1 cellular context compared by ENCODE assay signal in the genomic region with DNA sequence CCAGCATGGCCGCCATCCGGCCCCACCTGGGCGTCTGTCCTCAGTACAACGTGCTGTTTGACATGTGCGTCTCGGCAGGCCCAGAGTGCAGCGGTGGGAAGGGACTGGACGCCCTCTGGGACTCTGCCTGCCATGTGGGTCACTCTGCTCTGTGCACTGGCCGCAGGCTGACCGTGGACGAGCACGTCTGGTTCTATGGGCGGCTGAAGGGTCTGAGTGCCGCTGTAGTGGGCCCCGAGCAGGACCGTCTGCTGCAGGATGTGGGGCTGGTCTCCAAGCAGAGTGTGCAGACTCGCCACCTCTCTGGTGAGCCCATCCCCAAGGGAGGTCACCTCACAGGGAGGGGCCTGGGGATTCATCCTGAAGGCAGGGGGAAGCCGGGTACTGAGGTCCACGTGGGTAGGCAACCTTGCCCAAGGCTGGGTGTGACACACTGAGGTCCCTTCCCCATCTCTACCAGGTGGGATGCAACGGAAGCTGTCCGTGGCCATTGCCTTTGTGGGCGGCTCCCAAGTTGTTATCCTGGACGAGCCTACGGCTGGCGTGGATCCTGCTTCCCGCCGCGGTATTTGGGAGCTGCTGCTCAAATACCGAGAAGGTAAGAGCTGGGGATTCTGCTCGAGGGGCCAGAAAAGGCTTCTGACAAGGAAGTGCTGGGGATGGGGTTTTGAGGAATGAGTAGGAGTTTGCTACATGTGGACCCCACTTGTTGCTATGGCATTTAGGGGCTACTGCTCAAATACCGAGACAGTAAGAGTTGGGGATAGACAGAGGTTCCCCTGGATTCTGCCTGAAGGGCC.
A peak's percentile ranks its signal among the peaks of the same experiment; 100 is the strongest.
TF ChIP-seq lines count a peak whose summit lies in the region.

No MANE protein-coding gene starts in this region.

TF ChIP-seq in HepG2, 621 proteins besides CTCF, POLR2A, EP300 and RAD21 (continued from another document and continues in another):
- TF ChIP-seq, protein P1, sequence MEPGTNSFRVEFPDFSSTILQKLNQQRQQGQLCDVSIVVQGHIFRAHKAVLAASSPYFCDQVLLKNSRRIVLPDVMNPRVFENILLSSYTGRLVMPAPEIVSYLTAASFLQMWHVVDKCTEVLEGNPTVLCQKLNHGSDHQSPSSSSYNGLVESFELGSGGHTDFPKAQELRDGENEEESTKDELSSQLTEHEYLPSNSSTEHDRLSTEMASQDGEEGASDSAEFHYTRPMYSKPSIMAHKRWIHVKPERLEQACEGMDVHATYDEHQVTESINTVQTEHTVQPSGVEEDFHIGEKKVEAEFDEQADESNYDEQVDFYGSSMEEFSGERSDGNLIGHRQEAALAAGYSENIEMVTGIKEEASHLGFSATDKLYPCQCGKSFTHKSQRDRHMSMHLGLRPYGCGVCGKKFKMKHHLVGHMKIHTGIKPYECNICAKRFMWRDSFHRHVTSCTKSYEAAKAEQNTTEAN (CRISPR knock-in tag; conservative IDR thresholded peaks at IDR 0.05), result 0 out of 2 replicates have a peak, but pooled peaks have one; percentile 48
- TF ChIP-seq ZNF234 (CRISPR knock-in tag; conservative IDR thresholded peaks at IDR 0.05) (no peak), THAP8 (CRISPR knock-in tag; IDR thresholded peaks at IDR 0.05; ENCODE audit: borderline replicate concordance) (no peak), RCOR2 (CRISPR knock-in tag; IDR thresholded peaks at IDR 0.05) (0 out of 2 replicates have a peak, but pooled peaks have one; percentile 38), SOX6 (IDR thresholded peaks at IDR 0.05) (no peak), SOX6 (CRISPR knock-in tag; IDR thresholded peaks at IDR 0.05) (no peak; the same call in 1 of the 2 replicates), NFKBIZ (CRISPR knock-in tag; IDR thresholded peaks at IDR 0.05) (peak; percentile 24; the same call in 1 of the 2 replicates), FOXK2 (IDR thresholded peaks at IDR 0.05) (no peak), ZFP1 (CRISPR knock-in tag; IDR thresholded peaks at IDR 0.05) (0 out of 2 replicates have a peak, but pooled peaks have one; percentile 5), HNF4A (CRISPR knock-in tag; IDR thresholded peaks at IDR 0.05) (peak; percentile 31; the same call in 1 of the 2 replicates), HNRNPUL1 (IDR thresholded peaks at IDR 0.05; ENCODE audit: low read depth, low read length) (no peak), REXO4 (CRISPR knock-in tag; IDR thresholded peaks at IDR 0.05; ENCODE audit: borderline replicate concordance) (no peak), TGIF2 (CRISPR knock-in tag; IDR thresholded peaks at IDR 0.05) (peak; percentile 95), ZNF253 (CRISPR knock-in tag; IDR thresholded peaks at IDR 0.05; ENCODE audit: borderline replicate concordance) (peak; percentile 71; the same call in 1 of the 2 replicates), ZFP62 (CRISPR knock-in tag; IDR thresholded peaks at IDR 0.05) (no peak), ZNF33A (CRISPR knock-in tag; IDR thresholded peaks at IDR 0.05; ENCODE audit: borderline replicate concordance) (no peak), ZBTB20 (CRISPR knock-in tag; IDR thresholded peaks at IDR 0.05; ENCODE audit: borderline replicate concordance, low read depth) (peak; percentile 80; the same call in 1 of the 2 replicates), ZNF652 (CRISPR knock-in tag; IDR thresholded peaks at IDR 0.05; ENCODE audit: borderline replicate concordance, low read depth) (no peak), BHLHE40 (IDR thresholded peaks at IDR 0.05; ENCODE audit: low read length) (no peak), ZFP82 (CRISPR knock-in tag; IDR thresholded peaks at IDR 0.05; ENCODE audit: borderline replicate concordance) (peak; percentile 56; the same call in 1 of the 2 replicates), ARID5B (CRISPR knock-in tag; IDR thresholded peaks at IDR 0.05) (no peak; the same call in 1 of the 2 replicates), DPF2 (CRISPR knock-in tag; IDR thresholded peaks at IDR 0.05; ENCODE audit: borderline replicate concordance, low read depth) (no peak), CREB1 (IDR thresholded peaks at IDR 0.05) (no peak), CREB1 (CRISPR knock-in tag; IDR thresholded peaks at IDR 0.05) (no peak), ZNF329 (CRISPR knock-in tag; IDR thresholded peaks at IDR 0.05; ENCODE audit: low read depth) (peak; percentile 89; the same call in 1 of the 2 replicates), SAP130 (CRISPR knock-in tag; IDR thresholded peaks at IDR 0.05; ENCODE audit: low read depth) (peak; percentile 88), XBP1 (CRISPR knock-in tag; IDR thresholded peaks at IDR 0.05) (no peak), ZNF572 (CRISPR knock-in tag; IDR thresholded peaks at IDR 0.05) (no peak), ETV6 (CRISPR knock-in tag; conservative IDR thresholded peaks at IDR 0.05) (no peak), NRL (CRISPR knock-in tag; IDR thresholded peaks at IDR 0.05; ENCODE audit: borderline replicate concordance) (peak; percentile 95), ZHX1 (CRISPR knock-in tag; IDR thresholded peaks at IDR 0.05; ENCODE audit: low read depth) (peak; percentile 88; the same call in 1 of the 2 replicates), RXRA (CRISPR knock-in tag; IDR thresholded peaks at IDR 0.05) (peak; percentile 84), EEA1 (CRISPR knock-in tag; IDR thresholded peaks at IDR 0.05; ENCODE audit: borderline replicate concordance) (no peak), THAP9 (CRISPR knock-in tag; IDR thresholded peaks at IDR 0.05; ENCODE audit: borderline replicate concordance) (peak; percentile 85; the same call in 1 of the 2 replicates), NKX3-1 (CRISPR knock-in tag; IDR thresholded peaks at IDR 0.05) (0 out of 2 replicates have a peak, but pooled peaks have one; percentile 51), NR3C1 (CRISPR knock-in tag; IDR thresholded peaks at IDR 0.05) (no peak), ISL2 (CRISPR knock-in tag; IDR thresholded peaks at IDR 0.05) (no peak), TBX3 (IDR thresholded peaks at IDR 0.05; ENCODE audit: borderline replicate concordance) (no peak), NCOA1 (CRISPR knock-in tag; IDR thresholded peaks at IDR 0.05) (0 out of 2 replicates have a peak, but pooled peaks have one; percentile 85), ZNF441 (CRISPR knock-in tag; IDR thresholded peaks at IDR 0.05; ENCODE audit: borderline replicate concordance) (peak; percentile 85; the same call in 1 of the 2 replicates), ZNF598 (CRISPR knock-in tag; IDR thresholded peaks at IDR 0.05; ENCODE audit: borderline replicate concordance) (peak; percentile 39; the same call in 1 of the 2 replicates), CBX1 (IDR thresholded peaks at IDR 0.05; ENCODE audit: low read depth) (peak; percentile 80), HCFC1 (IDR thresholded peaks at IDR 0.05; ENCODE audit: low read depth, low read length) (no peak), FOXC1 (CRISPR knock-in tag; IDR thresholded peaks at IDR 0.05; ENCODE audit: borderline replicate concordance) (peak; percentile 50; the same call in 1 of the 2 replicates), YEATS2 (CRISPR knock-in tag; IDR thresholded peaks at IDR 0.05; ENCODE audit: borderline replicate concordance) (no peak; the same call in 1 of the 2 replicates), ZNF746 (CRISPR knock-in tag; IDR thresholded peaks at IDR 0.05) (no peak; the same call in 1 of the 2 replicates), NFE2L1 (CRISPR knock-in tag; IDR thresholded peaks at IDR 0.05; ENCODE audit: borderline replicate concordance) (no peak)
- TF ChIP-seq, protein P2, sequence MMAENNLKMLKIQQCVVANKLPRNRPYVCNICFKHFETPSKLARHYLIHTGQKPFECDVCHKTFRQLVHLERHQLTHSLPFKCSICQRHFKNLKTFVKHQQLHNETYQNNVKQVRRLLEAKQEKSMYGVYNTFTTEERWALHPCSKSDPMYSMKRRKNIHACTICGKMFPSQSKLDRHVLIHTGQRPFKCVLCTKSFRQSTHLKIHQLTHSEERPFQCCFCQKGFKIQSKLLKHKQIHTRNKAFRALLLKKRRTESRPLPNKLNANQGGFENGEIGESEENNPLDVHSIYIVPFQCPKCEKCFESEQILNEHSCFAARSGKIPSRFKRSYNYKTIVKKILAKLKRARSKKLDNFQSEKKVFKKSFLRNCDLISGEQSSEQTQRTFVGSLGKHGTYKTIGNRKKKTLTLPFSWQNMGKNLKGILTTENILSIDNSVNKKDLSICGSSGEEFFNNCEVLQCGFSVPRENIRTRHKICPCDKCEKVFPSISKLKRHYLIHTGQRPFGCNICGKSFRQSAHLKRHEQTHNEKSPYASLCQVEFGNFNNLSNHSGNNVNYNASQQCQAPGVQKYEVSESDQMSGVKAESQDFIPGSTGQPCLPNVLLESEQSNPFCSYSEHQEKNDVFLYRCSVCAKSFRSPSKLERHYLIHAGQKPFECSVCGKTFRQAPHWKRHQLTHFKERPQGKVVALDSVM (CRISPR knock-in tag; IDR thresholded peaks at IDR 0.05), result no peak
- TF ChIP-seq, protein P3, sequence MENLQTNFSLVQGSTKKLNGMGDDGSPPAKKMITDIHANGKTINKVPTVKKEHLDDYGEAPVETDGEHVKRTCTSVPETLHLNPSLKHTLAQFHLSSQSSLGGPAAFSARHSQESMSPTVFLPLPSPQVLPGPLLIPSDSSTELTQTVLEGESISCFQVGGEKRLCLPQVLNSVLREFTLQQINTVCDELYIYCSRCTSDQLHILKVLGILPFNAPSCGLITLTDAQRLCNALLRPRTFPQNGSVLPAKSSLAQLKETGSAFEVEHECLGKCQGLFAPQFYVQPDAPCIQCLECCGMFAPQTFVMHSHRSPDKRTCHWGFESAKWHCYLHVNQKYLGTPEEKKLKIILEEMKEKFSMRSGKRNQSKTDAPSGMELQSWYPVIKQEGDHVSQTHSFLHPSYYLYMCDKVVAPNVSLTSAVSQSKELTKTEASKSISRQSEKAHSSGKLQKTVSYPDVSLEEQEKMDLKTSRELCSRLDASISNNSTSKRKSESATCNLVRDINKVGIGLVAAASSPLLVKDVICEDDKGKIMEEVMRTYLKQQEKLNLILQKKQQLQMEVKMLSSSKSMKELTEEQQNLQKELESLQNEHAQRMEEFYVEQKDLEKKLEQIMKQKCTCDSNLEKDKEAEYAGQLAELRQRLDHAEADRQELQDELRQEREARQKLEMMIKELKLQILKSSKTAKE (CRISPR knock-in tag; IDR thresholded peaks at IDR 0.05; ENCODE audit: borderline replicate concordance), result peak; percentile 75
